ENCODE assay signal across 18 cellular contexts in genomic region chr19:37942516-37942902, GRCh38. TPM values are rescaled to one million over a fixed set of nuclear protein-coding genes. Genes with fewer than 3 reads are reported as not detected.
"Had no signal": no experiment of that assay in that cellular context is flagged by ENCODE, and none has a peak within 500 bp of the region (broad histone marks: within the 10 kb centered on the region; RNA-seq: fewer than 3 reads in every experiment).

No MANE protein-coding gene starts in this region.

- H3K9me3 Mint-ChIP-seq: activated T-helper 1 cell treated with anti-CD3 and anti-CD28 coated beads, Interleukin-12 subunit alpha, Interleukin-12 subunit beta, Interleukin-2, Interleukin-4 antibody, amounts not matched to agents 30 ng/mL and 10 ng/mL and 1 ng/mL, durations not matched to agents 14 hours and 24 hours and 36 hours; central memory CD8-positive, alpha-beta T cell had no signal

- H3K27me3 Mint-ChIP-seq: activated CD4-positive, alpha-beta T cell treated with anti-CD3 and anti-CD28 coated beads, Interleukin-2, amount 10 ng/mL, durations not matched to agents 7 days and 5 days; activated naive CD8-positive, alpha-beta T cell treated with anti-CD3 and anti-CD28 coated beads for 36 hours; brain; central memory CD8-positive, alpha-beta T cell had no signal

- H3K27ac ChIP-seq: spleen, thoracic aorta had no signal

- H3K27ac Mint-ChIP-seq: activated CD4-positive, alpha-beta T cell treated with anti-CD3 and anti-CD28 coated beads, Interleukin-2, amount 10 ng/mL, durations not matched to agents 7 days and 5 days; activated naive CD8-positive, alpha-beta T cell treated with anti-CD3 and anti-CD28 coated beads for 36 hours; activated T-helper 1 cell treated with anti-CD3 and anti-CD28 coated beads, Interleukin-12 subunit alpha, Interleukin-12 subunit beta, Interleukin-2, Interleukin-4 antibody, amounts not matched to agents 30 ng/mL and 10 ng/mL and 1 ng/mL, durations not matched to agents 14 hours and 24 hours and 36 hours had no signal

- H3K4me3 ChIP-seq: spleen, thoracic aorta had no signal

- ATAC-seq: sciatic nerve had no signal

- H3K4me3 Mint-ChIP-seq: activated CD4-positive, alpha-beta T cell treated with anti-CD3 and anti-CD28 coated beads, Interleukin-2, amount 10 ng/mL, durations not matched to agents 7 days and 5 days; activated naive CD8-positive, alpha-beta T cell treated with anti-CD3 and anti-CD28 coated beads for 36 hours; activated T-helper 1 cell treated with anti-CD3 and anti-CD28 coated beads, Interleukin-12 subunit alpha, Interleukin-12 subunit beta, Interleukin-2, Interleukin-4 antibody, amounts not matched to agents 30 ng/mL and 10 ng/mL and 1 ng/mL, durations not matched to agents 14 hours and 24 hours and 36 hours; brain; central memory CD8-positive, alpha-beta T cell had no signal

- DNase-seq: activated CD4-positive, alpha-beta T cell treated with anti-CD3 and anti-CD28 coated beads, Interleukin-2, amount 10 ng/mL, durations not matched to agents 7 days and 5 days; activated CD8-positive, alpha-beta memory T cell treated with anti-CD3 and anti-CD28 coated beads, Interleukin-2, amount 50 U/mL, for 48 hours; activated naive CD8-positive, alpha-beta T cell treated with anti-CD3 and anti-CD28 coated beads for 36 hours; cortex of kidney; effector memory CD4-positive, alpha-beta T cell; foreskin fibroblast; glutamatergic neuron; mesendoderm; T-helper 2 cell had no signal

- H3K36me3 ChIP-seq: thoracic aorta had no signal

- H3K9me3 ChIP-seq: spleen, thoracic aorta had no signal

- H3K27me3 ChIP-seq: spleen had no signal

RNA-seq across cellular contexts. Expression of gene WDR87, which starts 36.1 kb away (rescaled TPM):
- total RNA-seq: activated CD4-positive, alpha-beta T cell treated with anti-CD3 and anti-CD28 coated beads, Interleukin-2, amount 10 ng/mL, durations not matched to agents 7 days and 5 days; activated naive CD8-positive, alpha-beta T cell treated with anti-CD3 and anti-CD28 coated beads for 36 hours; activated T-helper 1 cell treated with anti-CD3 and anti-CD28 coated beads, Interleukin-12 subunit alpha, Interleukin-12 subunit beta, Interleukin-2, Interleukin-4 antibody, amounts not matched to agents 30 ng/mL and 10 ng/mL and 1 ng/mL, durations not matched to agents 14 hours and 24 hours and 36 hours; liver; osteoblast; pulmonary artery endothelial cell; sciatic nerve; spleen; thoracic aorta had no signal
